11 cellular contexts compared by ENCODE assay signal in the genomic region with DNA sequence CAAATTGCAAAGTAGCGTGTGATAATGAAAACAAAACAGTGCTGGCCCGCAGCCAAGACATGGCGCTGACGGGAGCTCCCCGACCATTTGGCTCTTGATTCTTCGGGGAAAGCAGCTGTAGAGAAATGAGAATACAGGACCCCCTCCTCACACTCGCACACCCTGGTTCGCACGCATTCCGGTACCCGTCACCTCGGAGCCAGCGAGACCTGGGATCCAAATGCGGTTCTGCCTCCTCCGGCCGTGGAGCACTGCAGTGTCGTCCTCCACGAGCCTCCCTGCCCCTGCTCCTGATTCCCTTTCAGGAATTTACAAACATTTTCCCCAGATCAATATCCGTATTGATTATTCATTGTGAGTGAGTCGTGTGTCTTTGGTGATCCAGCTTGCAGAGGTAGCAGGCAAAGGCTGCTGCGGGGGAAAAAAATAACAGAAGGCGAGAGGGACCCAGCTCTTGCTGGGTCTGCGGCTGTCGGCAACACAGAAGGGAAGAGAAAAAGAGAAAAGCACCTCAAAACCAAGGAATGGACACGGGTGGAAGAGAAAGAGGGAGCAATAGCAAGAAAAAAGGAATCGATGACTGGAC.
DNase-seq lines count a peak whose midpoint lies in the region; ATAC-seq and TF ChIP-seq lines count a peak whose summit lies in the region.
"Had no signal": no experiment of that assay in that cellular context is flagged by ENCODE, and none has a peak within 500 bp of the region (broad histone marks: within the 10 kb centered on the region; RNA-seq: fewer than 3 reads in every experiment).

No MANE protein-coding gene starts in this region.

- no peak overlapping the region for H3K27ac ChIP-seq in HUES48 (ENCODE audit: low read depth, low read length)
- H3K27ac ChIP-seq in right cardiac atrium (ENCODE audit: low read length): no peak overlapping the region

- peaks cover 13% of the 10 kb centered on the region for H3K27me3 ChIP-seq in HUES48 (ENCODE audit: control insufficient read depth, insufficient read depth, low read length)
- H3K27me3 ChIP-seq in right cardiac atrium (ENCODE audit: control insufficient read depth, insufficient read depth): no peaks in the 10 kb centered on the region

- no peaks in the 10 kb centered on the region for H3K36me3 ChIP-seq in HUES48 (ENCODE audit: control insufficient read depth, insufficient read depth, low read length)

- TF ChIP-seq CTCF in astrocyte of the spinal cord (IDR thresholded peaks at IDR 0.05; ENCODE audit: low read depth, low read length): no peak

- no peak overlapping the region for H3K27ac Mint-ChIP-seq in T-helper 2 cell treated with Interferon-gamma antibody and Interleukin-4, amounts not matched to agents 5 μg/mL and 100 μg/mL, for 36 hours

- in situ Hi-C loops in astrocyte of the spinal cord (cut with HindIII; ENCODE audit: low sequenced_read_pairs): no loop called here

- H3K4me1 ChIP-seq in HUES48 (ENCODE audit: control insufficient read depth, insufficient read depth, low read length) (peaks cover 6% of the 10 kb centered on the region; the same call in 1 of the 2 replicates), right cardiac atrium (ENCODE audit: control insufficient read depth, insufficient read depth, low read length) (no peaks in the 10 kb centered on the region)

- no peaks in the 10 kb centered on the region for H3K9me3 Mint-ChIP-seq in T-helper 2 cell treated with Interferon-gamma antibody and Interleukin-4, amounts not matched to agents 5 μg/mL and 100 μg/mL, for 36 hours
- H3K9me3 Mint-ChIP-seq: neural crest cell had no signal

- DNase-seq in astrocyte of the spinal cord (ENCODE audit: low read depth, low spot score) (no peak), right cardiac atrium (peak; percentile 17 to 70 (median 34)), skeletal muscle cell (ENCODE audit: low read depth) (no peak), AG08395 (ENCODE audit: low spot score) (no peak)
- DNase-seq in T-helper 2 cell treated with Interferon-gamma antibody and Interleukin-4, amounts not matched to agents 5 μg/mL and 100 μg/mL, for 36 hours (ENCODE audit: low spot score): no peak
- DNase-seq: activated CD8-positive, alpha-beta memory T cell treated with anti-CD3 and anti-CD28 coated beads, Interleukin-2, amount 50 U/mL, for 48 hours; stimulated activated naive CD8-positive, alpha-beta T cell treated with anti-CD3 and anti-CD28 coated beads, Interleukin-15, amount 100 ng/mL, for 72 hours had no signal

- H3K4me1 Mint-ChIP-seq in T-helper 2 cell treated with Interferon-gamma antibody and Interleukin-4, amounts not matched to agents 5 μg/mL and 100 μg/mL, for 36 hours (ENCODE audit: low read depth): no peaks in the 10 kb centered on the region
- H3K4me1 Mint-ChIP-seq: stimulated activated naive CD8-positive, alpha-beta T cell treated with anti-CD3 and anti-CD28 coated beads, Interleukin-15, amount 100 ng/mL, for 72 hours had no signal

- ATAC-seq in right cardiac atrium (no peak), HG02642 (IDR thresholded peaks at IDR 0.05; ENCODE audit: poor library complexity, unreplicated experiment) (no peak), HG02588 (IDR thresholded peaks at IDR 0.05; ENCODE audit: unreplicated experiment) (no peak)
- ATAC-seq: stimulated activated naive CD8-positive, alpha-beta T cell treated with anti-CD3 and anti-CD28 coated beads, Interleukin-15, amount 100 ng/mL, for 72 hours had no signal

- no peak overlapping the region for H3K4me3 Mint-ChIP-seq in T-helper 2 cell treated with Interferon-gamma antibody and Interleukin-4, amounts not matched to agents 5 μg/mL and 100 μg/mL, for 36 hours
- H3K4me3 Mint-ChIP-seq: neural crest cell; stimulated activated naive CD8-positive, alpha-beta T cell treated with anti-CD3 and anti-CD28 coated beads, Interleukin-15, amount 100 ng/mL, for 72 hours had no signal

- H3K4me3 ChIP-seq in HUES48 (ENCODE audit: low read depth, low read length) (peak overlapping the region; percentile 3; the same call in 1 of the 2 replicates), astrocyte of the spinal cord (ENCODE audit: low read depth, low read length) (peak overlapping the region; percentile 26), right cardiac atrium (ENCODE audit: low read length) (no peak overlapping the region), skeletal muscle cell (ENCODE audit: low read depth, low read length) (peak overlapping the region; percentile 36)

- no peaks in the 10 kb centered on the region for H3K36me3 Mint-ChIP-seq in T-helper 2 cell treated with Interferon-gamma antibody and Interleukin-4, amounts not matched to agents 5 μg/mL and 100 μg/mL, for 36 hours (ENCODE audit: low read depth)

- WGBS in right cardiac atrium: 75% methylated on average over 26 of the region's 26 CpGs

- H3K9me3 ChIP-seq in HUES48 (ENCODE audit: control insufficient read depth, insufficient read depth, low read length): no peaks in the 10 kb centered on the region
- no peaks in the 10 kb centered on the region for H3K9me3 ChIP-seq in right cardiac atrium (ENCODE audit: control insufficient read depth, low read length)

- intact Hi-C loops in right cardiac atrium (cut with DNase I): no loop called here

- no peaks in the 10 kb centered on the region for H3K27me3 Mint-ChIP-seq in T-helper 2 cell treated with Interferon-gamma antibody and Interleukin-4, amounts not matched to agents 5 μg/mL and 100 μg/mL, for 36 hours (ENCODE audit: low read depth)
- H3K27me3 Mint-ChIP-seq: stimulated activated naive CD8-positive, alpha-beta T cell treated with anti-CD3 and anti-CD28 coated beads, Interleukin-15, amount 100 ng/mL, for 72 hours had no signal

- H3K9ac ChIP-seq in HUES48 (ENCODE audit: low read depth, low read length): no peak overlapping the region

Comparison
In these comparisons a context has a peak if more than half of its experiments do, and no peak if none do; other contexts are left out.
1. DNase-seq: peak in right cardiac atrium (3 of 3); none in astrocyte of the spinal cord (single experiment), skeletal muscle cell (single experiment), AG08395 (single experiment) and T-helper 2 cell treated with Interferon-gamma antibody and Interleukin-4, amounts not matched to agents 5 μg/mL and 100 μg/mL, for 36 hours (single experiment).